In genomic region chr4:26217961-26218676, GRCh38 we compare ENCODE assay signal across 8 cellular contexts.
DNase-seq lines count a peak whose midpoint lies in the region; ATAC-seq lines count a peak whose summit lies in the region.

No MANE protein-coding gene starts in this region.

- intact Hi-C loops in sciatic nerve (cut with DNase I): no loop called here

- peak; percentile 85 for ATAC-seq in GM18861 (IDR thresholded peaks at IDR 0.05; ENCODE audit: unreplicated experiment)
- peak; percentile 78 for ATAC-seq in HG03103 (IDR thresholded peaks at IDR 0.05; ENCODE audit: low read depth, unreplicated experiment)
- peak; percentile 10 for ATAC-seq in esophagus mucosa
- ATAC-seq in sciatic nerve: peak; percentile 96

- DNase-seq in sciatic nerve (ENCODE audit: low spot score) (peak; percentile 64), amniotic stem cell (lab: John Stamatoyannopoulos, UW) (no peak), SHP77 (lab: John Stamatoyannopoulos, UW) (no peak), NCI-H2081 (lab: John Stamatoyannopoulos, UW) (no peak), NCI-H526 treated with DMSO at 0.1 percent for 48 hours (lab: John Stamatoyannopoulos, UW) (no peak)

Comparison
In these comparisons a context has a peak if more than half of its experiments do, and no peak if none do; other contexts are left out.
1. ATAC-seq: peak in every context shown above with its lines; median percentile 96 in sciatic nerve; 85 in GM18861; 78 in HG03103; 10 in esophagus mucosa.